ENCODE assay signal across 7 cellular contexts in the genomic region with DNA sequence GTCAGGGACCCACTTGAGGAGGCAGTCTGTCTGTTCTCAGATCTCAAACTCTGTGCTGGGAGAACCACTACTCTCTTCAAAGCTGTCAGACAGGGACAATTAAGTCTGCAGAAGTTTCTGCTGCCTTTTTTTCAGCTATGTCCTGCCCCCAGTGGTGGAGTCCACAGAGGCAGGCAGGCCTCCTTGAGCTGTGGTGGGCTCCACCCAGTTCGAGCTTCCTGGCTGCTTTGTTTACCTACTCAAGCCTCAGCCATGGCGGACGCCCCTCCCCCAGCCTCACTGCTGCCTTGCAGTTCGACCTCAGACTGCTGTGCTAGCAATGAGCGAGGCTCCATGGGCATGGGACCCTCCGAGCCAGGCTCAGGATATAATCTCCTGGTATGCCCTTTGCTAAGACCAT.
DNase-seq lines count a peak whose midpoint lies in the region; TF ChIP-seq lines count a peak whose summit lies in the region.
"Not testable (repeated sequence)": the region's sequence is repeated elsewhere in the genome, so short reads cannot be mapped to it uniquely, and the experiment has no call there.

No MANE protein-coding gene starts in this region.

- not testable (repeated sequence) for H2BK5ac ChIP-seq in H9 (ENCODE audit: insufficient read length, low read length); neuronal stem cell (ENCODE audit: low read length)

- not testable (repeated sequence) for H3K27me3 Mint-ChIP-seq in H9 (ENCODE audit: low read depth); endodermal cell (ENCODE audit: insufficient read depth)

- not testable (repeated sequence) for H3T11ph ChIP-seq in H9 (ENCODE audit: low read length)

- H3K27me3 ChIP-seq in H9 (ENCODE audit: insufficient read depth, low read length); WERI-Rb-1 (ENCODE audit: insufficient read depth, low read depth, severe bottlenecking); endodermal cell (ENCODE audit: control insufficient read depth, insufficient read depth, low read length, poor library complexity, severe bottlenecking); neuronal stem cell (ENCODE audit: control insufficient read depth in 3 of 3, insufficient read depth in 3 of 3, low read depth in 1 of 3, low read length in 3 of 3): not testable (repeated sequence)

- not testable (repeated sequence) for H3K56ac ChIP-seq in H9 (ENCODE audit: insufficient read length, low read depth, low read length)

- H3K27ac Mint-ChIP-seq in H9, endodermal cell: not testable (repeated sequence)

- H2AK5ac ChIP-seq in H9 (ENCODE audit: insufficient read length, low read length); neuronal stem cell (ENCODE audit: low read depth, low read length): not testable (repeated sequence)

- H3K79me1 ChIP-seq in H9 (ENCODE audit: insufficient read depth, low read depth, low read length, poor library complexity, severe bottlenecking); neuronal stem cell (ENCODE audit: low read depth, low read length): not testable (repeated sequence)

- H3K4ac ChIP-seq in H9 (ENCODE audit: low read depth, low read length); neuronal stem cell (ENCODE audit: low read length): not testable (repeated sequence)

- TF ChIP-seq CTCF in H9 (conservative IDR thresholded peaks at IDR 0.05) (peak; percentile 35; the same call in 2 of the 3 replicates), endodermal cell (conservative IDR thresholded peaks at IDR 0.05) (peak; percentile 53)
- not testable (repeated sequence) for TF ChIP-seq CTCF in WERI-Rb-1 (IDR thresholded peaks at IDR 0.05; ENCODE audit: low read depth, low read length)

- DNase-seq in DMS53 (lab: John Stamatoyannopoulos, UW), result peak; percentile 19
- peak; percentile 59 for DNase-seq in H9
- DNase-seq in NCI-H1436 (lab: John Stamatoyannopoulos, UW), result peak; percentile 2
- DNase-seq in OCI-M1 (lab: John Stamatoyannopoulos, UW), result peak; percentile 5
- DNase-seq in WERI-Rb-1, result peak; percentile 9
- DNase-seq in endodermal cell, result peak; percentile 72
- not testable (repeated sequence) for DNase-seq in neuronal stem cell (ENCODE audit: low spot score)

- not testable (repeated sequence) for H4K8ac ChIP-seq in H9 (replicated peaks; ENCODE audit: insufficient read length, low read depth, low read length); neuronal stem cell (ENCODE audit: low read depth, low read length)

- H3K14ac ChIP-seq in H9 (ENCODE audit: insufficient read depth, low read length); neuronal stem cell (ENCODE audit: low read length): not testable (repeated sequence)

- H3K4me1 Mint-ChIP-seq in H9, endodermal cell: not testable (repeated sequence)

- not testable (repeated sequence) for H4K91ac ChIP-seq in H9 (ENCODE audit: insufficient read length, low read depth, low read length); neuronal stem cell (ENCODE audit: low read depth, low read length, poor library complexity)

- not testable (repeated sequence) for H3K23me2 ChIP-seq in H9 (ENCODE audit: insufficient read length, low read depth, low read length, poor library complexity, severe bottlenecking)

- H3K79me2 ChIP-seq in H9 (ENCODE audit: insufficient read depth, low read length), result not testable (repeated sequence)

- not testable (repeated sequence) for H3K27ac ChIP-seq in H9 (ENCODE audit: insufficient read length, low read depth, low read length); WERI-Rb-1; endodermal cell (ENCODE audit: low read depth, low read length); neuronal stem cell (replicated peaks; ENCODE audit: low read length)

- H2BK12ac ChIP-seq in H9 (ENCODE audit: insufficient read length, low read depth, low read length); neuronal stem cell (ENCODE audit: low read length): not testable (repeated sequence)

- not testable (repeated sequence) for H3K23ac ChIP-seq in H9 (ENCODE audit: insufficient read length, low read depth, low read length); neuronal stem cell (ENCODE audit: low read depth, low read length, poor library complexity)

- H3K36me3 ChIP-seq in WERI-Rb-1; endodermal cell (ENCODE audit: control insufficient read depth, insufficient read depth, low read length); neuronal stem cell (replicated peaks in 1 of 2; ENCODE audit: control insufficient read depth in 2 of 2, insufficient read depth in 2 of 2, low read length in 2 of 2): not testable (repeated sequence)

- H4K5ac ChIP-seq in H9 (ENCODE audit: insufficient read length, low read depth, low read length), result not testable (repeated sequence)

- not testable (repeated sequence) for H3K9me3 Mint-ChIP-seq in H9, endodermal cell

- H4K20me1 ChIP-seq in H9 (ENCODE audit: control insufficient read depth, insufficient read depth, insufficient read length), result not testable (repeated sequence)

- H2AFZ ChIP-seq in H9 (ENCODE audit: low read length), result not testable (repeated sequence)
- peak overlapping the region; percentile 17 for H2AFZ ChIP-seq in neuronal stem cell (ENCODE audit: low read length)

- not testable (repeated sequence) for H3K36me3 Mint-ChIP-seq in H9 (ENCODE audit: insufficient read depth in 1 of 3, low read depth in 3 of 3); endodermal cell (ENCODE audit: low read depth)

- H3K4me2 ChIP-seq in H9 (ENCODE audit: insufficient read depth, insufficient read length, low read length); neuronal stem cell (ENCODE audit: insufficient read depth, low read length, poor library complexity, severe bottlenecking): not testable (repeated sequence)

- not testable (repeated sequence) for H2BK20ac ChIP-seq in H9 (ENCODE audit: low read depth, low read length, poor library complexity, severe bottlenecking)

- H3K4me3 Mint-ChIP-seq in H9, endodermal cell: not testable (repeated sequence)

- not testable (repeated sequence) for H3K9ac ChIP-seq in H9 (ENCODE audit: extremely low read depth, insufficient read length, low read length); endodermal cell (ENCODE audit: extremely low read depth, low read length, poor library complexity, severe bottlenecking); neuronal stem cell (ENCODE audit: low read depth, low read length, poor library complexity)

- no CpG with 5 or more reads among the region's 6 CpGs for WGBS in H9 (ENCODE audit: extremely low coverage, insufficient read length, low lambda C conversion rate)
- 81% methylated on average over 6 of the region's 6 CpGs; no CpG with 5 or more reads in 1 of the 2 experiments for WGBS in endodermal cell (ENCODE audit: insufficient coverage in 1 of 2, insufficient read length in 1 of 2), 2 experiments
- WGBS in neuronal stem cell (ENCODE audit: extremely low coverage in 2 of 2, insufficient read length in 2 of 2, insufficient replicate concordance in 1 of 2), 2 donors, result no CpG with 5 or more reads among the region's 6 CpGs

- not testable (repeated sequence) for H3K18ac ChIP-seq in H9 (ENCODE audit: insufficient read length, low read depth, low read length); neuronal stem cell (ENCODE audit: low read length)

- H3K4me1 ChIP-seq in H9 (ENCODE audit: insufficient read depth, low read length); endodermal cell (ENCODE audit: control insufficient read depth, insufficient read depth, low read length); neuronal stem cell (ENCODE audit: control insufficient read depth in 2 of 2, insufficient read depth in 1 of 2, low read depth in 1 of 2, low read length in 2 of 2): not testable (repeated sequence)

- H2BK15ac ChIP-seq in H9 (ENCODE audit: low read depth, low read length); neuronal stem cell (ENCODE audit: low read length): not testable (repeated sequence)

- not testable (repeated sequence) for H3K4me3 ChIP-seq in WERI-Rb-1 (ENCODE audit: low read depth, low read length); endodermal cell (ENCODE audit: low read length); neuronal stem cell (ENCODE audit: low read length in 2 of 2)

- not testable (repeated sequence) for H3K9me3 ChIP-seq in H9 (ENCODE audit: control insufficient read depth, low read depth, low read length); WERI-Rb-1 (ENCODE audit: severe bottlenecking); endodermal cell (ENCODE audit: control insufficient read depth, low read length); neuronal stem cell (replicated peaks in 1 of 2; ENCODE audit: control insufficient read depth in 2 of 2, insufficient read depth in 1 of 2, low read depth in 1 of 2, low read length in 2 of 2)

- H2BK120ac ChIP-seq in H9 (ENCODE audit: low read depth, low read length, poor library complexity, severe bottlenecking); neuronal stem cell (ENCODE audit: low read depth, low read length): not testable (repeated sequence)
